ENCODE assay signal across 8 cellular contexts in the genomic region with DNA sequence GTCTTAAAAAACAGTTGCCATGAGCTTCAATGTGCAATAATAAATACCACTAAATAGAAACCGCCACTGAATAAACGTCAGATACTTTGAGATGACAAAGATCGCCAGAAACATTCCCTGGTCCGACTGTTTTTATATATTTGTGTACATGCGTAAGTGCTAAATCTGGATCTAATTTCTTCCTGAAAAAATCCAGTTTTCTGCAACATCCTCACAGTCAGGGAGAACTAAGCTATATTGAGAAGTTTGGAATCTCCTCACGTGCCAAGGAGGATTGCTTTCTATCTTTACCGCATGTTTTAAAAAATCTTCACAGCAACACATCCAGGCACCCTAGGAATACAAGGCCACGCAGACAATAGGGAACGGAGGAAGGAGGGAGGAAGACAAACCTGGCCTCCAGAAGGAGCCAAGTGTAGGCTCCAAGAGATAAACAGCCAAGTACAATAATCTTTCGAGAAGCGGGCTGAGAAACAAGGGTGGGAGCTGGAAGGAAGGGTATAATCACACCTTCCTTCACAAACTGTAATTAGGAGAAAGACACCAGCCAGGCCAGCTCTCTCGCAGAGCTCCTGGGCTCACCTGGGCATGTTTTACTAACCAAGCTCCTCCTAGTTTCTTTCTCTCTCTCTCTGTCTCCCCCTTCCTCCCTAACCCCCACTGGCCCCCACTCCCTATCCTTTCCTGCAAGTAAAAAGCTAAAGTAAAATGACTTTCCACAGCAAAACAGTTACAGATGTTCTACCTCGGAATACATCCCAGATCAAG. TPM values are rescaled to one million over a fixed set of nuclear protein-coding genes. Genes with fewer than 3 reads are reported as not detected.
DNase-seq lines count a peak whose midpoint lies in the region; ATAC-seq and TF ChIP-seq lines count a peak whose summit lies in the region.

No MANE protein-coding gene starts in this region.

- H3K27ac Mint-ChIP-seq in GM23338 (peak overlapping the region; percentile 56), Caco-2 (ENCODE audit: unreplicated experiment) (no peak overlapping the region)

- H3K27me3 ChIP-seq in GM23338 (ENCODE audit: insufficient read depth) (no peaks in the 10 kb centered on the region), sigmoid colon (no peaks in the 10 kb centered on the region), Caco-2 (replicated peaks; ENCODE audit: control insufficient read depth, insufficient read depth, low read length) (no peaks in the 10 kb centered on the region)

- BruUV-seq in Caco-2 (replicated peaks; lab: Mats Ljungman, UMichigan), result no TSS peak

- H3K36me3 ChIP-seq in GM23338 (ENCODE audit: insufficient read depth) (no peaks in the 10 kb centered on the region), sigmoid colon (no peaks in the 10 kb centered on the region), Caco-2 (ENCODE audit: control insufficient read depth, insufficient read depth, low read length) (no peaks in the 10 kb centered on the region; the same call in 1 of the 2 replicates)

- POLR2A ChIA-PET in Caco-2 (lab: Charles Lee), result no interaction called here

- H3K27ac ChIP-seq in GM23338 (ENCODE audit: low read depth), result peak overlapping the region; percentile 30; the same call in 1 of the 2 replicates
- peak overlapping the region; percentile 95; the same call in 1 of the 2 replicates for H3K27ac ChIP-seq in VCaP
- H3K27ac ChIP-seq in sigmoid colon, result peak overlapping the region; percentile 87 to 97 (median 92)

- WGBS in sigmoid colon, 2 donors, result 62 to 67% methylated on average over 13 of the region's 13 CpGs
- WGBS in lower leg skin, 2 donors, result 36 to 37% methylated on average over 13 of the region's 13 CpGs

- H3K27me3 Mint-ChIP-seq in GM23338 (ENCODE audit: insufficient read depth, low read depth, poor library complexity), result peaks cover 11% of the 10 kb centered on the region
- no peaks in the 10 kb centered on the region for H3K27me3 Mint-ChIP-seq in Caco-2 (ENCODE audit: insufficient read depth, unreplicated experiment)

- no peak for DNase-seq in GM23338 (ENCODE audit: low spot score)
- DNase-seq in fibroblast of the conjunctiva (ENCODE audit: low read depth), result peak; percentile 49
- DNase-seq in sigmoid colon, result no peak
- DNase-seq in Caco-2, result no peak
- DNase-seq in SKM-1 (lab: John Stamatoyannopoulos, UW; ENCODE audit: unreplicated experiment), result no peak
- DNase-seq in lower leg skin (ENCODE audit: low spot score in 2 of 2), result no peak
- no peak for DNase-seq in GM19240 (ENCODE audit: insufficient read length, low spot score)

- no peaks in the 10 kb centered on the region for H3K9me3 ChIP-seq in sigmoid colon
- H3K9me3 ChIP-seq in Caco-2, result no peaks in the 10 kb centered on the region

- H4K20me1 ChIP-seq in GM23338 (replicated peaks; ENCODE audit: insufficient read depth), result peaks cover 12% of the 10 kb centered on the region; the same call in 1 of the 2 replicates

- H3K36me3 Mint-ChIP-seq in GM23338 (ENCODE audit: low read depth) (no peaks in the 10 kb centered on the region), Caco-2 (ENCODE audit: insufficient read depth, unreplicated experiment) (peaks cover 21% of the 10 kb centered on the region)

- H3K9me3 Mint-ChIP-seq in GM23338, result no peaks in the 10 kb centered on the region
- no peaks in the 10 kb centered on the region for H3K9me3 Mint-ChIP-seq in Caco-2 (ENCODE audit: unreplicated experiment)

- intact Hi-C loops in sigmoid colon (cut with DNase I) (no loop called here), Caco-2 (cut with micrococcal nuclease; ENCODE audit: unreplicated experiment) (no loop called here), lower leg skin (cut with DNase I; ENCODE audit: low total_unique reads) (no loop called here)

- no peaks in the 10 kb centered on the region for H3K9me2 ChIP-seq in GM23338 (ENCODE audit: insufficient read depth)

- no peak overlapping the region for H3K4me3 ChIP-seq in GM23338
- H3K4me3 ChIP-seq in sigmoid colon, result peak overlapping the region in 3 of 4 donors; percentile 20 to 33 (median 29)
- no peak overlapping the region for H3K4me3 ChIP-seq in Caco-2 (ENCODE audit: low read depth, low read length)
- H3K4me3 ChIP-seq in lower leg skin (ENCODE audit: low read depth, poor library complexity, severe bottlenecking), result no peak overlapping the region

- H3K4me1 ChIP-seq in GM23338 (ENCODE audit: insufficient read depth), result peaks cover 44% of the 10 kb centered on the region
- H3K4me1 ChIP-seq in sigmoid colon, result peaks cover 0 to 84% (median 81%) of the 10 kb centered on the region in 4 donors
- 0 out of 2 replicates have a peak, but pooled peaks cover 4% of the 10 kb centered on the region for H3K4me1 ChIP-seq in Caco-2

- H3F3A ChIP-seq in GM23338 (replicated peaks; ENCODE audit: low read depth), result peaks cover 1% of the 10 kb centered on the region; the same call in 1 of the 2 replicates

- TF ChIP-seq EP300 in sigmoid colon (IDR thresholded peaks at IDR 0.05), result no peak

- H3K4me3 Mint-ChIP-seq in GM23338, result peak overlapping the region; percentile 43; the same call in 2 of the 3 replicates
- no peak overlapping the region for H3K4me3 Mint-ChIP-seq in Caco-2 (ENCODE audit: unreplicated experiment)

- peak overlapping the region; percentile 64 for H3K4me2 ChIP-seq in GM23338

- TF ChIP-seq CTCF in GM23338 (conservative IDR thresholded peaks at IDR 0.05; ENCODE audit: low read depth in 2 of 2), result no peak
- no peak for TF ChIP-seq CTCF in VCaP (conservative IDR thresholded peaks at IDR 0.05)
- no peak for TF ChIP-seq CTCF in sigmoid colon (IDR thresholded peaks at IDR 0.05)
- no peak for TF ChIP-seq CTCF in Caco-2 (IDR thresholded peaks at IDR 0.05; ENCODE audit: insufficient read depth in 1 of 2, low read depth in 1 of 2, low read length in 1 of 2, severe bottlenecking in 1 of 2, unreplicated experiment in 1 of 2)
- no peak for TF ChIP-seq CTCF in lower leg skin (IDR thresholded peaks at IDR 0.05)

- peaks cover 92% of the 10 kb centered on the region for H3K79me2 ChIP-seq in GM23338 (replicated peaks; ENCODE audit: insufficient read depth)

- ATAC-seq in GM23338, result peak; percentile 6; the same call in 2 of the 3 replicates

- peaks cover 70% of the 10 kb centered on the region for H3K4me1 Mint-ChIP-seq in GM23338
- H3K4me1 Mint-ChIP-seq in Caco-2 (ENCODE audit: low read depth, unreplicated experiment), result peaks cover 25% of the 10 kb centered on the region

- H2AFZ ChIP-seq in GM23338, result no peak overlapping the region

- TF ChIP-seq POLR2A in sigmoid colon (IDR thresholded peaks at IDR 0.05), result no peak
- no peak for TF ChIP-seq POLR2A in lower leg skin (IDR thresholded peaks at IDR 0.05)

- CTCF ChIA-PET in Caco-2 (lab: Charles Lee), result interaction anchor here (0.5 to 1.2 kb wide), 4 partner anchors 12 to 167 kb away, joined by 3 to 9 read pairs (median 4); no protein-coding TSS in a partner anchor

TF ChIP-seq in GM23338, 12 proteins besides CTCF, POLR2A, EP300 and RAD21 (continues in another document):
- no peak for TF ChIP-seq ZNF114 (CRISPR knock-in tag; IDR thresholded peaks at IDR 0.05)
- no peak for TF ChIP-seq NANOG (IDR thresholded peaks at IDR 0.05; ENCODE audit: borderline replicate concordance)
- no peak for TF ChIP-seq REST (IDR thresholded peaks at IDR 0.05; ENCODE audit: unreplicated experiment)

RNA-seq across cellular contexts. Expression of gene VGLL4, which starts 5.6 kb away (rescaled TPM):
- total RNA-seq in GM23338 (2014; rRNA removed; shearing (Covaris generic)), result 39.1 and 45.9 TPM in 2 replicates
- 20.8 and 23.2 TPM in 2 replicates for polyA plus RNA-seq in GM23338 (2016; fragmentation: Nextera tagmentation; extraction: Ambion mirVana)
- total RNA-seq in sigmoid colon, result 10 to 100 TPM; 26.4 to 56.5 (median 50.5) TPM
- 10 to 100 TPM; 27.0 to 41.5 (median 29.4) TPM for polyA plus RNA-seq in sigmoid colon
- total RNA-seq in Caco-2 (2022), result 42.8 and 46.1 TPM in 2 replicates
- total RNA-seq in lower leg skin, result 100 to 1,000 TPM in 1 of 4 donors, 10 to 100 TPM in 3; 59.5 to 117 (median 80.9) TPM

Comparison
In these comparisons a context has a peak if more than half of its experiments do, and no peak if none do; other contexts are left out.
1. H3K27ac ChIP-seq: peak in every context shown above with its lines; median percentile 95 in VCaP; 92 in sigmoid colon; 30 in GM23338.
2. H3K4me3 ChIP-seq: peak in sigmoid colon (3 of 4); none in GM23338 (single experiment), Caco-2 (single experiment) and lower leg skin (single experiment).